8 cellular contexts compared by ENCODE assay signal in the genomic region with DNA sequence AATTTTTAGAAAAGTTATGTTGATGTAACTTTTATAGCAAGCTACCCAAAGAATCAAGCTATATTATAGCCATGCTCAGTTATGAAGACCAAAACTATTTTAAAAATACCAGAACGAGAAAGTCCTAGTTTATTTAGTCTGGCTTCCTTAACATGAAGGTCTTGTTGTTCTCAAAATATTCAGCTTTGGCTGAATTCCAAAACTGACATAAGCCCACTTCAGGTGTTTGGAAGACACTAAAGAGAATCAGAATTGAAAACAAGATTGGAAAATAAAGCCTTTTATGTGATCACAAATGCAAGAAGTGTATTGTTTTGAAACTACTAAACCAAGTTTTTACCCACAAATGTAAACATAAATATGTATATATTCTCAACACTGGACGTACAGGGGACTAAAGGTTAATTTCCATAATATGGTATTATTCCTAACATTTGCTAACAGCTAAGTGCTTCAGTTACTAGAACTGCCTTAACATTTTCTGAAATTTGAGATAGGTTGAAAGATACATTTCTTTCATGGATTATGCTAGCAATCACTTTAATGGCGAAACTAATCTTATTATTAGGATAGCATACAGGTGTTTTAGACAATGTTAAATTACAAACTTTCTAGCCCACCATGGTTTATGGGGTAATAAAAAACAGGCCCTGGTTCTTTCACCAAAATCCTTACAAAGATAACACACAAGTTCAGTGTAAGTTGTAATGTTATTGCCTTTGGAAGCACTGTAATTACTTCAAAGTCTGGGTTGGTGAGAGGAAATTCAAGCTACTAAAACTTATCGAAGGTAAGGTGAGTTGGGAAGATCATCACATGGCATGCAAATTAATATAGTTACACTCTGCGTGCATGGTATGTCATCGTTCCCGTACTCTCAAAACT. TPM values are rescaled to one million over a fixed set of nuclear protein-coding genes. Genes with fewer than 3 reads are reported as not detected.
A peak's percentile ranks its signal among the peaks of the same experiment; 100 is the strongest.
DNase-seq lines count a peak whose midpoint lies in the region; ATAC-seq and TF ChIP-seq lines count a peak whose summit lies in the region.

No MANE protein-coding gene starts in this region.

- H3K4me1 Mint-ChIP-seq in CD4-positive, CD25-positive, alpha-beta regulatory T cell: peaks cover 17 to 55% (median 36%) of the 10 kb centered on the region in 4 donors
- peaks cover 11% of the 10 kb centered on the region for H3K4me1 Mint-ChIP-seq in neural crest cell

- H3K4me3 Mint-ChIP-seq in CD4-positive, CD25-positive, alpha-beta regulatory T cell: peak overlapping the region; percentile 96 to 99 (median 98)
- peak overlapping the region; percentile 89 for H3K4me3 Mint-ChIP-seq in neural crest cell

- intact Hi-C loops in posterior vena cava (cut with DNase I): loop anchor here (5.0 to 10.0 kb wide), 4 partner anchors 143 to 1318 kb away; no protein-coding TSS in a partner anchor

- no peak for DNase-seq in CD4-positive, CD25-positive, alpha-beta regulatory T cell
- DNase-seq in NCI-H128 (lab: John Stamatoyannopoulos, UW; ENCODE audit: unreplicated experiment) (peak; percentile 14), dermis blood vessel endothelial cell (peak; percentile 30), neural crest cell (ENCODE audit: low read depth, low spot score) (no peak), LoVo (ENCODE audit: low spot score) (no peak), posterior vena cava (ENCODE audit: low spot score) (no peak)
- DNase-seq in stimulated activated naive CD4-positive, alpha-beta T cell treated with Interleukin-2 at 50 U/mL for 16 hours (lab: John Stamatoyannopoulos, UW): no peak

- ATAC-seq in CD4-positive, CD25-positive, alpha-beta regulatory T cell (ENCODE audit: low read depth in 2 of 2): no peak
- no peak for ATAC-seq in HG02763 (IDR thresholded peaks at IDR 0.05; ENCODE audit: unreplicated experiment)

- TF ChIP-seq CTCF in neural crest cell (conservative IDR thresholded peaks at IDR 0.05): no peak

- H3K27ac ChIP-seq in CD4-positive, CD25-positive, alpha-beta regulatory T cell (ENCODE audit: insufficient read depth, low read length, poor library complexity, severe bottlenecking): peak overlapping the region; percentile 99

- H3K4me1 ChIP-seq in CD4-positive, CD25-positive, alpha-beta regulatory T cell (ENCODE audit: control insufficient read depth, insufficient read depth, low read length, poor library complexity, severe bottlenecking): peaks cover 56% of the 10 kb centered on the region

- H3K9me3 Mint-ChIP-seq in CD4-positive, CD25-positive, alpha-beta regulatory T cell: peaks cover 0 to 1% (median 0%) of the 10 kb centered on the region in 7 donors
- no peaks in the 10 kb centered on the region for H3K9me3 Mint-ChIP-seq in neural crest cell

- H3K36me3 ChIP-seq in CD4-positive, CD25-positive, alpha-beta regulatory T cell (ENCODE audit: control insufficient read depth, insufficient read depth, low read length): no peaks in the 10 kb centered on the region

- H3K27me3 Mint-ChIP-seq in CD4-positive, CD25-positive, alpha-beta regulatory T cell: no peaks in the 10 kb centered on the region
- H3K27me3 Mint-ChIP-seq in neural crest cell (ENCODE audit: low read depth): peaks cover 85% of the 10 kb centered on the region

- H3K27me3 ChIP-seq in CD4-positive, CD25-positive, alpha-beta regulatory T cell (ENCODE audit: control insufficient read depth, insufficient read depth, low read length): no peaks in the 10 kb centered on the region

- peak overlapping the region; percentile 95 for H3K4me3 ChIP-seq in CD4-positive, CD25-positive, alpha-beta regulatory T cell (ENCODE audit: low read depth, low read length)

- H3K9me3 ChIP-seq in CD4-positive, CD25-positive, alpha-beta regulatory T cell (ENCODE audit: control insufficient read depth in 2 of 2, low read length in 2 of 2): no peaks in the 10 kb centered on the region

- H3K36me3 Mint-ChIP-seq in CD4-positive, CD25-positive, alpha-beta regulatory T cell: peaks cover 3% of the 10 kb centered on the region
- no peaks in the 10 kb centered on the region for H3K36me3 Mint-ChIP-seq in neural crest cell (ENCODE audit: low read depth)

- peak overlapping the region; percentile 95 to 98 (median 97) for H3K27ac Mint-ChIP-seq in CD4-positive, CD25-positive, alpha-beta regulatory T cell
- no peak overlapping the region for H3K27ac Mint-ChIP-seq in neural crest cell (ENCODE audit: unreplicated experiment)

RNA-seq across cellular contexts. Expression of a gene that starts 1.6 kb away (rescaled TPM):
- 44.0 TPM for total RNA-seq in CD4-positive, CD25-positive, alpha-beta regulatory T cell
- polyA plus RNA-seq in CD4-positive, CD25-positive, alpha-beta regulatory T cell: 10 to 100 TPM; 14.4 to 25.9 (median 17.9) TPM
- total RNA-seq in dermis blood vessel endothelial cell: 5.8 and 10.9 TPM in 2 replicates
- 0.09 TPM in 2 replicates for total RNA-seq in neural crest cell
- 10 to 100 TPM; 15.0 to 16.4 TPM for total RNA-seq in posterior vena cava

RNA-seq across cellular contexts. Expression of a gene that starts 31.7 kb away (rescaled TPM):
- 4.1 TPM for total RNA-seq in CD4-positive, CD25-positive, alpha-beta regulatory T cell
- 1 to 10 TPM; 4.8 to 9.4 (median 6.3) TPM for polyA plus RNA-seq in CD4-positive, CD25-positive, alpha-beta regulatory T cell
- total RNA-seq in dermis blood vessel endothelial cell (5.9 and 7.7 TPM in 2 replicates), neural crest cell (4.5 and 5.3 TPM in 2 replicates), posterior vena cava (1 to 10 TPM; 4.4 to 4.7 TPM)

Comparison
In these comparisons a context has a peak if more than half of its experiments do, and no peak if none do; other contexts are left out.
1. DNase-seq: peak in NCI-H128 (single experiment) and dermis blood vessel endothelial cell (single experiment); none in CD4-positive, CD25-positive, alpha-beta regulatory T cell (0 of 3), neural crest cell (single experiment), LoVo (single experiment), stimulated activated naive CD4-positive, alpha-beta T cell treated with Interleukin-2 at 50 U/mL for 16 hours (single experiment) and posterior vena cava (single experiment).